ENCODE assay signal across 28 cellular contexts in the genomic region with DNA sequence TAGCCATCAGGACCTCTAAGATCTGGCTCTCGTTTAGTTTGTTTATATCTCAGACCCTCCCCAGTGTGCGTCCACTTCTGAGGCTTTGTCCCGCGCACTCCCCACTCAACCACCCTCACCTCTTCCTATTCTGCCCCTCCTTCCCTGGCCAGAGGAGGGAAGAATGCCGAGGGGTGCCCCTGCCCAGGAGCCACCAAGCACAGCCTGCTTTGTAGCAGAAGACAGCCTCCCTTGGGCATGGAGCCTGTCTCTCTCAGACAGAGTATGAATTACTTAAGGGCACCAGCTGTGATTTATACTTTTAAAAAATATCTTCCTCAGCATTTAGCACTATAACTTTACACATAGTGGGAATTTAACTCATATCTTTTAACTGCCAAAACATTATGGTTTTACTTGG. TPM values are rescaled to one million over a fixed set of nuclear protein-coding genes. Genes with fewer than 3 reads are reported as not detected.
"Had no signal": no experiment of that assay in that cellular context is flagged by ENCODE, and none has a peak within 500 bp of the region (broad histone marks: within the 10 kb centered on the region; RNA-seq: fewer than 3 reads in every experiment).

No MANE protein-coding gene starts in this region.

- H3K27ac ChIP-seq: brain microvascular endothelial cell, epithelial cell of prostate, esophagus squamous epithelium, WERI-Rb-1 had no signal

- H3K9me3 ChIP-seq: esophagus squamous epithelium had no signal

- H3K36me3 Mint-ChIP-seq: activated naive CD8-positive, alpha-beta T cell; T-cell had no signal

- H3K4me3 Mint-ChIP-seq: activated B cell treated with CpG ODN at 0.5 μM for 24 hours; activated naive CD8-positive, alpha-beta T cell; activated T-cell treated with anti-CD3 and anti-CD28 coated beads, Interleukin-2, amount 50 U/mL, for 4 hours; activated T-helper 17 cell treated with anti-CD3 and anti-CD28 coated beads, Interleukin-2, amount 50 U/mL, for 72 hours; central memory CD8-positive, alpha-beta T cell; T-cell; T-helper 1 cell treated with Interleukin-12 subunit alpha and Interleukin-12 subunit beta and Interleukin-4 antibody, amounts not matched to agents 30 μg/mL and 1 μg/mL, for 36 hours; T-helper 2 cell treated with Interferon-gamma antibody and Interleukin-4, amounts not matched to agents 5 μg/mL and 100 μg/mL, for 36 hours had no signal

- DNase-seq: activated B cell treated with CpG ODN at 0.5 μM for 24 hours; activated CD4-positive, alpha-beta T cell treated with anti-CD3 and anti-CD28 coated beads, Interleukin-2, amount 50 U/mL, for 1 hour; activated effector memory CD4-positive, alpha-beta T cell treated with Interleukin-2 at 50 U/mL for 16 hours; activated naive CD4-positive, alpha-beta T cell treated with anti-CD3 and anti-CD28 coated beads, Interleukin-2, amount 50 U/mL, for 16 hours; activated T-cell treated with anti-CD3 and anti-CD28 coated beads, Interleukin-2, amount 50 U/mL, for 4 hours; amniotic stem cell; anterior cingulate cortex; brain microvascular endothelial cell; cortex of kidney; effector CD8-positive, alpha-beta T cell; esophagus squamous epithelium; foreskin melanocyte; SW 1271; T1000; WERI-Rb-1 had no signal

- H3K27ac Mint-ChIP-seq: activated B cell treated with CpG ODN at 0.5 μM for 24 hours; activated naive CD8-positive, alpha-beta T cell; activated T-helper 17 cell treated with anti-CD3 and anti-CD28 coated beads, Interleukin-2, amount 50 U/mL, for 72 hours; T-helper 1 cell treated with Interleukin-12 subunit alpha and Interleukin-12 subunit beta and Interleukin-4 antibody, amounts not matched to agents 30 μg/mL and 1 μg/mL, for 36 hours; T-helper 2 cell treated with Interferon-gamma antibody and Interleukin-4, amounts not matched to agents 5 μg/mL and 100 μg/mL, for 36 hours had no signal

- H3K9me3 Mint-ChIP-seq: activated B cell treated with CpG ODN at 0.5 μM for 24 hours; activated T-cell treated with anti-CD3 and anti-CD28 coated beads, Interleukin-2, amount 50 U/mL, for 4 hours; activated T-helper 17 cell treated with anti-CD3 and anti-CD28 coated beads, Interleukin-2, amount 50 U/mL, for 72 hours; central memory CD8-positive, alpha-beta T cell; T-cell; T-helper 1 cell treated with Interleukin-12 subunit alpha and Interleukin-12 subunit beta and Interleukin-4 antibody, amounts not matched to agents 30 μg/mL and 1 μg/mL, for 36 hours; T-helper 2 cell treated with Interferon-gamma antibody and Interleukin-4, amounts not matched to agents 5 μg/mL and 100 μg/mL, for 36 hours had no signal

- H3K4me1 ChIP-seq: esophagus squamous epithelium had no signal

- H3K36me3 ChIP-seq: brain microvascular endothelial cell, esophagus squamous epithelium, WERI-Rb-1 had no signal

- H3K4me3 ChIP-seq: esophagus squamous epithelium had no signal

RNA-seq across cellular contexts. Expression of a gene that starts 6.0 kb away (rescaled TPM):
- total RNA-seq: cardiac septum, dermis microvascular lymphatic vessel endothelial cell, endothelial cell of umbilical vein had no signal
- polyA plus RNA-seq: endothelial cell of umbilical vein had no signal

RNA-seq across cellular contexts. Expression of a gene that starts 53.6 kb away (rescaled TPM):
- total RNA-seq: activated T-helper 17 cell treated with anti-CD3 and anti-CD28 coated beads, Interleukin-2, amount 50 U/mL, for 72 hours; bronchial epithelial cell; cardiac septum; chondrocyte; dermis microvascular lymphatic vessel endothelial cell; endothelial cell of umbilical vein; fibroblast of lung had no signal
- polyA plus RNA-seq: endothelial cell of umbilical vein had no signal
